Comparison of ENCODE assay signal across 17 cellular contexts in the genomic region with DNA sequence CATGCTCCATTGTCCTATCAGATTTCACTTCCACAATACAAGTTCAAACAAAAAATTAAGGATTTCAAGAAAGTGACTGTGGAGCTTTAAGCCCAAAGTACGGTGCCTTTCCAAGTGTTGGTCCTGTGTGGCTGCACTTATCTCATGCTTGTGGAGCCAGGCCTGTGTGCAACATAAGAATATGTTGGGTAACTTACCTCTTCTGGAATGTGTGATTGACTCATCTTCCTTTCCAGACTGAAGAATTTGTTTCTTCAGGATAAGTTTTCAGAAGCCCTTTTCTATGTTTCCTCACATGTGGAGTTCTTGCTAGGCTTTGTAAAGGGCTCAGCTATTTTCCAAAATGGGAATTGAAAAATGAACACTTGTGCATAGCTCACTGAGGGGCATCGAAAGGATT.
DNase-seq lines count a peak whose midpoint lies in the region; ATAC-seq and TF ChIP-seq lines count a peak whose summit lies in the region.
"Had no signal": no experiment of that assay in that cellular context is flagged by ENCODE, and none has a peak within 500 bp of the region (broad histone marks: within the 10 kb centered on the region; RNA-seq: fewer than 3 reads in every experiment).

No MANE protein-coding gene starts in this region.

- H3K9me3 ChIP-seq in AG04450 (ENCODE audit: control insufficient read depth, insufficient read depth, low read length) (no peaks in the 10 kb centered on the region), IMR-90 (ENCODE audit: control insufficient read depth, insufficient read depth, low read length) (no peaks in the 10 kb centered on the region), mammary epithelial cell (replicated peaks; ENCODE audit: insufficient read depth, low read length) (no peaks in the 10 kb centered on the region)
- H3K9me3 ChIP-seq: SJCRH30, spleen had no signal

- ATAC-seq in IMR-90 (ENCODE audit: low read depth): peak; percentile 32

- peak overlapping the region; percentile 95 for H3K23ac ChIP-seq in IMR-90 (ENCODE audit: low read depth, low read length)

- H3K4me2 ChIP-seq in IMR-90 (ENCODE audit: low read depth, low read length) (peak overlapping the region; percentile 48; the same call in 1 of the 2 replicates), mammary epithelial cell (ENCODE audit: insufficient read depth, low read depth, low read length) (no peak overlapping the region)

- H2BK120ac ChIP-seq in IMR-90 (ENCODE audit: low read depth, low read length): peak overlapping the region; percentile 99

- H4K91ac ChIP-seq in IMR-90 (ENCODE audit: insufficient read depth, low read depth, low read length): peak overlapping the region; percentile 99

- no peak overlapping the region for H2AK9ac ChIP-seq in IMR-90 (replicated peaks; ENCODE audit: low read depth, low read length, poor library complexity)

- H3K4me1 ChIP-seq in IMR-90 (ENCODE audit: control insufficient read depth, insufficient read depth, low read length) (peaks cover 33% of the 10 kb centered on the region), mammary epithelial cell (ENCODE audit: insufficient read depth, low read length) (peaks cover 48% of the 10 kb centered on the region)
- H3K4me1 ChIP-seq: spleen had no signal

- peak overlapping the region; percentile 92 for H4K8ac ChIP-seq in IMR-90 (ENCODE audit: low read depth in 2 of 2, low read length in 2 of 2)

- H3K27ac ChIP-seq in AG04450 (ENCODE audit: low read depth, low read length) (peak overlapping the region; percentile 77), IMR-90 (ENCODE audit: insufficient read depth, low read length) (peak overlapping the region; percentile 86), mammary epithelial cell (ENCODE audit: insufficient read depth, low read depth, low read length) (peak overlapping the region; percentile 58)
- H3K27ac ChIP-seq: SJCRH30, spleen had no signal

- H3K36me3 ChIP-seq in IMR-90 (ENCODE audit: control insufficient read depth, insufficient read depth, low read length): no peaks in the 10 kb centered on the region
- H3K36me3 ChIP-seq in mammary epithelial cell (ENCODE audit: insufficient read depth, low read length): no peaks in the 10 kb centered on the region
- H3K36me3 ChIP-seq in kidney epithelial cell (ENCODE audit: control insufficient read depth, insufficient read depth, low read length): no peaks in the 10 kb centered on the region
- H3K36me3 ChIP-seq: SJCRH30, spleen had no signal

- DNase-seq in AG04450 (ENCODE audit: low read depth, low spot score) (peak; percentile 59), IMR-90 (peak; percentile 94), mammary epithelial cell (peak; percentile 73), kidney epithelial cell (ENCODE audit: low read depth) (peak; percentile 63), DMS153 (lab: John Stamatoyannopoulos, UW) (no peak), NCI-H2196 (lab: John Stamatoyannopoulos, UW; ENCODE audit: unreplicated experiment) (no peak), foreskin melanocyte (no peak)
- DNase-seq in central memory CD4-positive, alpha-beta T cell: no peak
- DNase-seq: activated B cell treated with CpG ODN at 0.5 μM for 24 hours; activated T-cell treated with anti-CD3 and anti-CD28 coated beads, Interleukin-2, amount 50 U/mL, for 1 hour; anterior cingulate cortex; C1 segment of cervical spinal cord; GF-D8; NCI-H1092 treated with DMSO at 0.1 percent for 48 hours; NCI-H524; SJCRH30; spleen had no signal

- no peaks in the 10 kb centered on the region for H3K79me2 ChIP-seq in mammary epithelial cell (ENCODE audit: insufficient read depth, low read length)

- POLR2A ChIA-PET in AG04450 (lab: Yijun Ruan, JAX): interaction anchor here (0.6 to 1.0 kb wide), 3 partner anchors 26 to 540 kb away, joined by 3 to 5 read pairs (median 4); no protein-coding TSS in a partner anchor
- POLR2A ChIA-PET in IMR-90 (lab: Charles Lee; ENCODE audit: unreplicated experiment): no interaction called here

- peak overlapping the region; percentile 58; the same call in 1 of the 2 replicates for H3K9ac ChIP-seq in IMR-90 (ENCODE audit: low read depth, low read length)
- H3K9ac ChIP-seq in mammary epithelial cell (ENCODE audit: insufficient read depth, low read length): no peak overlapping the region

- BruUV-seq in IMR-90 (replicated peaks; lab: Mats Ljungman, UMichigan): no TSS peak
- no TSS peak for BruUV-seq in mammary epithelial cell (replicated peaks; lab: Mats Ljungman, UMichigan)

- H3K4me3 ChIP-seq in AG04450 (ENCODE audit: low read depth, low read length) (no peak overlapping the region), IMR-90 (ENCODE audit: insufficient read depth, low read depth, low read length) (no peak overlapping the region), mammary epithelial cell (replicated peaks in 1 of 3; ENCODE audit: insufficient read depth in 1 of 3, low read depth in 2 of 3, low read length in 3 of 3) (no peak overlapping the region), kidney epithelial cell (ENCODE audit: low read depth, low read length) (no peak overlapping the region)
- H3K4me3 ChIP-seq: SJCRH30, spleen had no signal

- peak overlapping the region; percentile 93 for H2BK15ac ChIP-seq in IMR-90 (ENCODE audit: low read depth, low read length)

- H2BK20ac ChIP-seq in IMR-90 (ENCODE audit: low read depth, low read length): peak overlapping the region; percentile 99

- TF ChIP-seq CTCF in AG04450 (IDR thresholded peaks at IDR 0.05; ENCODE audit: low read depth, low read length): no peak
- TF ChIP-seq CTCF in IMR-90 (conservative IDR thresholded peaks at IDR 0.05; ENCODE audit: low read depth, low read length): no peak
- no peak for TF ChIP-seq CTCF in mammary epithelial cell (conservative IDR thresholded peaks at IDR 0.05 in 1 of 2, IDR thresholded peaks at IDR 0.05 in 1 of 2; ENCODE audit: extremely low read depth in 1 of 2, insufficient read depth in 1 of 2, low read depth in 1 of 2, low read length in 2 of 2)
- no peak for TF ChIP-seq CTCF in kidney epithelial cell (IDR thresholded peaks at IDR 0.05; ENCODE audit: insufficient read depth, low read length, poor library complexity, severe bottlenecking)

- dilution Hi-C loops in IMR-90 (cut with HindIII; ENCODE audit: low sequenced_read_pairs, unreplicated experiment) (no loop called here), mammary epithelial cell (cut with HindIII; ENCODE audit: low sequenced_read_pairs) (no loop called here)

- H3K27me3 ChIP-seq in AG04450 (ENCODE audit: control insufficient read depth, insufficient read depth, low read length) (no peaks in the 10 kb centered on the region), IMR-90 (ENCODE audit: control insufficient read depth, insufficient read depth, low read length) (no peaks in the 10 kb centered on the region), mammary epithelial cell (ENCODE audit: insufficient read depth, low read length) (no peaks in the 10 kb centered on the region), kidney epithelial cell (ENCODE audit: control insufficient read depth, insufficient read depth, low read length) (no peaks in the 10 kb centered on the region)
- H3K27me3 ChIP-seq: SJCRH30, spleen had no signal

- H2AFZ ChIP-seq in IMR-90 (replicated peaks; ENCODE audit: low read length, poor library complexity) (no peak overlapping the region), mammary epithelial cell (ENCODE audit: low read depth, low read length) (peak overlapping the region; percentile 2)

- H3K18ac ChIP-seq in IMR-90 (ENCODE audit: low read depth, low read length): peak overlapping the region; percentile 99

- H2AK5ac ChIP-seq in IMR-90 (ENCODE audit: low read depth, low read length): peak overlapping the region; percentile 99

- 20% methylated on average over 1 of the region's 2 CpGs; no CpG with 5 or more reads in 1 of the 2 experiments for WGBS in IMR-90 (ENCODE audit: extremely low coverage in 2 of 2, insufficient read length in 1 of 2), 2 experiments
- 63% methylated on average over 2 of the region's 2 CpGs for WGBS in mammary epithelial cell (ENCODE audit: low coverage, missing lambda C conversion rate)

- CTCF ChIA-PET in AG04450 (lab: Charles Lee) (no interaction called here), IMR-90 (lab: Yijun Ruan, JAX) (interaction anchor here (1.1 kb wide), 1 partner anchor 74 kb away, joined by 3 read pairs; no protein-coding TSS in a partner anchor), mammary epithelial cell (lab: Charles Lee; ENCODE audit: low non-redundant PET) (no interaction called here)

- no peak for TF ChIP-seq RAD21 in IMR-90 (IDR thresholded peaks at IDR 0.05; ENCODE audit: low read length)

- peak overlapping the region; percentile 99 for H2BK5ac ChIP-seq in IMR-90 (ENCODE audit: low read depth, low read length, poor library complexity, severe bottlenecking)

- H4K5ac ChIP-seq in IMR-90 (ENCODE audit: low read depth, low read length): peak overlapping the region; percentile 66

- no peak for TF ChIP-seq POLR2A in IMR-90 (IDR thresholded peaks at IDR 0.05; ENCODE audit: low read depth, low read length)

- 0 out of 4 replicates have a peak, but pooled peaks cover 0 to 3% of the 10 kb centered on the region in 2 experiments for H3K79me1 ChIP-seq in IMR-90 (ENCODE audit: low read depth in 1 of 2, low read length in 2 of 2)

- H4K20me1 ChIP-seq in IMR-90 (ENCODE audit: insufficient read depth, low read length) (no peaks in the 10 kb centered on the region), mammary epithelial cell (ENCODE audit: insufficient read depth, low read length) (no peaks in the 10 kb centered on the region)

- in situ Hi-C loops in IMR-90 (cut with MboI; ENCODE audit: low sequenced_read_pairs): no loop called here
- in situ Hi-C loops in mammary epithelial cell (cut with MboI; ENCODE audit: low sequenced_read_pairs in 2 of 2): no loop called here

- H3K14ac ChIP-seq in IMR-90 (replicated peaks; ENCODE audit: low read depth, low read length): peak overlapping the region; percentile 93

- H3K4ac ChIP-seq in IMR-90 (ENCODE audit: low read depth, low read length): peak overlapping the region; percentile 97

- intact Hi-C loops in IMR-90 (cut with micrococcal nuclease): no loop called here
- intact Hi-C loops in mammary epithelial cell (cut with micrococcal nuclease): no loop called here

- H3K9me1 ChIP-seq in IMR-90 (ENCODE audit: insufficient read depth, low read length): peaks cover 11% of the 10 kb centered on the region

- peak overlapping the region; percentile 94 for H3K56ac ChIP-seq in IMR-90 (ENCODE audit: extremely low read depth, insufficient read depth, low read length)

TF ChIP-seq in IMR-90, 13 proteins besides CTCF, POLR2A, EP300 and RAD21:
- peak; percentile 96 for TF ChIP-seq CEBPB (IDR thresholded peaks at IDR 0.05; ENCODE audit: low read depth, low read length)
- peak; percentile 34; the same call in 1 of the 2 replicates for TF ChIP-seq FOS (IDR thresholded peaks at IDR 0.05; ENCODE audit: low read depth, low read length)
- TF ChIP-seq MAZ (IDR thresholded peaks at IDR 0.05; ENCODE audit: borderline replicate concordance, low read depth, low read length): no peak

Comparison
In these comparisons a context has a peak if more than half of its experiments do, and no peak if none do; other contexts are left out.
1. DNase-seq: peak in AG04450 (single experiment), IMR-90 (single experiment), mammary epithelial cell (single experiment) and kidney epithelial cell (single experiment); none in DMS153 (single experiment), central memory CD4-positive, alpha-beta T cell (single experiment), NCI-H2196 (single experiment) and foreskin melanocyte (single experiment).
2. Peak in every context shown above with its lines, with median percentiles within 50 percentile points of each other: H3K27ac ChIP-seq.